10 cellular contexts compared by ENCODE assay signal in the genomic region with DNA sequence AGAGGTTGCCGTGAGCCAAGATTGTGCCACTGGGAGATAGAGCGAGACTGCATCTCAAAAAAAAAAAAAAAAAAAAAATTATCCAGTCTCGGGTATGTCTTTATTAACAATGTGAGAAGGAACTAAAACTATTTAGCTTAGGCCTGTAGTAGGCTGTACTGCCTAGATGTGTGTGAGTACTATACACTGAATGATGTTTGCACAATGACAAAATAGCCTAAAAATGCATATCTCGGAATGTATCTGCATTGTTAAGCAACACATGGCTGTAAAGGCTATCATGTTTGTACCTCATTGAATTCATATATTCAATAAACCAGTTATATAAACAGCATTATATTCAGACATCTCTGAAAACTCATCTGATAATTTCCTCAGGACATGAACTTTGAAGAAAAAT.
"Had no signal": no experiment of that assay in that cellular context is flagged by ENCODE, and none has a peak within 500 bp of the region (broad histone marks: within the 10 kb centered on the region; RNA-seq: fewer than 3 reads in every experiment).

No MANE protein-coding gene starts in this region.

- DNase-seq: activated CD4-positive, alpha-beta memory T cell treated with anti-CD3 and anti-CD28 coated beads for 36 hours; activated effector memory CD4-positive, alpha-beta T cell treated with anti-CD3 and anti-CD28 coated beads, Interleukin-2, amount 50 U/mL, for 16 hours; activated T-cell treated with anti-CD3 and anti-CD28 coated beads, Interleukin-2, amount 50 U/mL, for 4 hours; colonic mucosa; retina; T-helper 9 cell; thyroid gland; uterus had no signal

- ATAC-seq: activated T-cell treated with anti-CD3 and anti-CD28 coated beads, Interleukin-2, amount 50 U/mL, for 4 hours had no signal

- H3K4me1 ChIP-seq: colonic mucosa, thyroid gland, uterus had no signal

- H3K9me3 ChIP-seq: colonic mucosa, thyroid gland, uterus had no signal

- H3K27me3 ChIP-seq: cardiac muscle cell, colonic mucosa, thyroid gland, uterus had no signal

- H3K36me3 ChIP-seq: cardiac muscle cell, colonic mucosa, thyroid gland, uterus had no signal

- H3K27ac ChIP-seq: cardiac muscle cell, colonic mucosa, skin epidermis, thyroid gland, uterus had no signal

- H3K4me3 ChIP-seq: cardiac muscle cell, colonic mucosa, skin epidermis, thyroid gland, uterus had no signal
